In the genomic region with DNA sequence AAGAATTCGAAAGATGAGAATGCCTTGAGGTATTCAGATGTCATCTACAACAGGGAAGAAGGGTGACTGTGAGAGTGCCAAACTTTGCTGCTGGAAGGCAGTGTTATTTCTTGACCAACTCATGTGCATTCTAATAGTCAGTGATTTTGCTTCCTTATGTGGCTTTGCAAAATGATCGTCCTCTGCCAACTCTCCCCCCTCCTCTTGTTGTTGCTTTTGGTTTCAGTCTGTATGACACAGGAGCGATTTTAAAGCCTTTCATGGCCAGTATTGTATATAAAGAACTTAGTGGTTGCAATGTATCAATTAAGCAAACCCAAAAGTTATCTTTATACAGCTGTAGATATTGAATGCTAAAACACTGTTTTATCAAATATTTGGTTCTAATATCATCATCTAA, we compare ENCODE assay signal across 1 cellular context.
TF ChIP-seq lines count a peak whose summit lies in the region.

No MANE protein-coding gene starts in this region.

TF ChIP-seq in GM12878, 131 proteins besides CTCF, POLR2A, EP300 and RAD21 (continued from another document):
- TF ChIP-seq, protein P1, sequence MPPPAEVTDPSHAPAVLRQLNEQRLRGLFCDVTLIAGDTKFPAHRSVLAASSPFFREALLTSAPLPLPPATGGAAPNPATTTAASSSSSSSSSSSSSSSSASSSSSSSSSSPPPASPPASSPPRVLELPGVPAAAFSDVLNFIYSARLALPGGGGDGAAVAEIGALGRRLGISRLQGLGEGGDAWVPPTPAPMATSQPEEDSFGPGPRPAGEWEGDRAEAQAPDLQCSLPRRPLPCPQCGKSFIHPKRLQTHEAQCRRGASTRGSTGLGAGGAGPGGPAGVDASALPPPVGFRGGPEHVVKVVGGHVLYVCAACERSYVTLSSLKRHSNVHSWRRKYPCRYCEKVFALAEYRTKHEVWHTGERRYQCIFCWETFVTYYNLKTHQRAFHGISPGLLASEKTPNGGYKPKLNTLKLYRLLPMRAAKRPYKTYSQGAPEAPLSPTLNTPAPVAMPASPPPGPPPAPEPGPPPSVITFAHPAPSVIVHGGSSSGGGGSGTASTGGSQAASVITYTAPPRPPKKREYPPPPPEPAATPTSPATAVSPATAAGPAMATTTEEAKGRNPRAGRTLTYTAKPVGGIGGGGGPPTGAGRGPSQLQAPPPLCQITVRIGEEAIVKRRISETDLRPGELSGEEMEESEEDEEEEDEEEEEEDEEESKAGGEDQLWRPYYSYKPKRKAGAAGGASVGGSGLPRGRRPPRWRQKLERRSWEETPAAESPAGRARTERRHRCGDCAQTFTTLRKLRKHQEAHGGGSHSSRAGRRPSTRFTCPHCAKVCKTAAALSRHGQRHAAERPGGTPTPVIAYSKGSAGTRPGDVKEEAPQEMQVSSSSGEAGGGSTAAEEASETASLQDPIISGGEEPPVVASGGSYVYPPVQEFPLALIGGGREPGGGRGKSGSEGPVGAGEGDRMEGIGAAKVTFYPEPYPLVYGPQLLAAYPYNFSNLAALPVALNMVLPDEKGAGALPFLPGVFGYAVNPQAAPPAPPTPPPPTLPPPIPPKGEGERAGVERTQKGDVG (CRISPR knock-in tag; IDR thresholded peaks at IDR 0.05): no peak
- TF ChIP-seq NFXL1 (IDR thresholded peaks at IDR 0.05; ENCODE audit: borderline replicate concordance) (no peak), WRNIP1 (IDR thresholded peaks at IDR 0.05; ENCODE audit: borderline replicate concordance, low read depth, low read length) (no peak)
TF ChIP-seq in GM12878: peak in this region for 0.
